In genomic region chr9:104386425-104387069, GRCh38 we compare ENCODE assay signal across 8 cellular contexts.
DNase-seq lines count a peak whose midpoint lies in the region; ATAC-seq, FAIRE-seq and TF ChIP-seq lines count a peak whose summit lies in the region.

No MANE protein-coding gene starts in this region.

- H3F3A ChIP-seq in neural progenitor cell (ENCODE audit: low read depth), result no peaks in the 10 kb centered on the region

- H3K4me2 ChIP-seq in neural progenitor cell, result no peak overlapping the region

- H3K27ac Mint-ChIP-seq in CD4-positive, alpha-beta T cell, result no peak overlapping the region
- H3K27ac Mint-ChIP-seq in neural progenitor cell, result no peak overlapping the region

- H3K9me3 ChIP-seq in CD4-positive, alpha-beta T cell (ENCODE audit: control insufficient read depth, low read length), result no peaks in the 10 kb centered on the region
- H3K9me3 ChIP-seq in neural progenitor cell (ENCODE audit: low read depth), result no peaks in the 10 kb centered on the region

- H3K4me1 Mint-ChIP-seq in CD4-positive, alpha-beta T cell (ENCODE audit: low read depth), result no peaks in the 10 kb centered on the region
- no peaks in the 10 kb centered on the region for H3K4me1 Mint-ChIP-seq in neural progenitor cell

- no peak overlapping the region for H3K9ac ChIP-seq in neural progenitor cell

- POLR2A ChIA-PET in CD4-positive, alpha-beta T cell (lab: Charles Lee), result no interaction called here

- H3K79me2 ChIP-seq in neural progenitor cell (ENCODE audit: low read depth), result no peaks in the 10 kb centered on the region

- H3K36me3 Mint-ChIP-seq in CD4-positive, alpha-beta T cell (ENCODE audit: low read depth), result no peaks in the 10 kb centered on the region
- H3K36me3 Mint-ChIP-seq in neural progenitor cell, result no peaks in the 10 kb centered on the region

- no peaks in the 10 kb centered on the region for H3K27me3 ChIP-seq in CD4-positive, alpha-beta T cell (ENCODE audit: control insufficient read depth, insufficient read depth, low read length)
- H3K27me3 ChIP-seq in HL-60 (ENCODE audit: insufficient read depth, poor library complexity, severe bottlenecking) (no peaks in the 10 kb centered on the region), neural progenitor cell (no peaks in the 10 kb centered on the region)

- intact Hi-C loops in CD4-positive, alpha-beta T cell (cut with DNase I, micrococcal nuclease), result no loop called here

- CTCF ChIA-PET in CD4-positive, alpha-beta T cell (lab: Charles Lee), result no interaction called here

- ATAC-seq in CD4-positive, alpha-beta T cell (ENCODE audit: poor library complexity), result no peak
- no peak for ATAC-seq in HG03025 (IDR thresholded peaks at IDR 0.05; ENCODE audit: low FRiP score, unreplicated experiment)

- no peak for DNase-seq in CD4-positive, alpha-beta T cell
- DNase-seq in GM19239 (ENCODE audit: insufficient read length, low spot score) (peak; percentile 12), HL-60 (ENCODE audit: low read depth in 1 of 2, low spot score in 1 of 2) (peak; percentile 3 to 7), NCI-H748 (lab: John Stamatoyannopoulos, UW; ENCODE audit: unreplicated experiment) (peak; percentile 82), dermis microvascular lymphatic vessel endothelial cell (ENCODE audit: low read depth in 2 of 2) (peak; percentile 21 to 45), neural progenitor cell (ENCODE audit: low spot score) (peak; percentile 54), GM19238 (ENCODE audit: insufficient read length, low spot score) (no peak)

- H3K4me3 ChIP-seq in HL-60 (replicated peaks; ENCODE audit: insufficient read depth, low read length) (no peak overlapping the region), neural progenitor cell (no peak overlapping the region)

- H3K4me3 Mint-ChIP-seq in CD4-positive, alpha-beta T cell, result no peak overlapping the region
- no peak overlapping the region for H3K4me3 Mint-ChIP-seq in neural progenitor cell

- H3K36me3 ChIP-seq in neural progenitor cell, result no peaks in the 10 kb centered on the region

- no peaks in the 10 kb centered on the region for H3K9me3 Mint-ChIP-seq in CD4-positive, alpha-beta T cell
- no peaks in the 10 kb centered on the region for H3K9me3 Mint-ChIP-seq in neural progenitor cell

- TF ChIP-seq CTCF in CD4-positive, alpha-beta T cell (IDR thresholded peaks at IDR 0.05), result peak; percentile 42
- peak; percentile 34 for TF ChIP-seq CTCF in HL-60 (IDR thresholded peaks at IDR 0.05; ENCODE audit: insufficient read depth, low read length)
- peak; percentile 84 for TF ChIP-seq CTCF in neural progenitor cell (IDR thresholded peaks at IDR 0.05)

- H2AFZ ChIP-seq in neural progenitor cell (replicated peaks), result no peak overlapping the region

- no peak for FAIRE-seq in GM19239 (lab: Jason Lieb, UNC)

- H3K27me3 Mint-ChIP-seq in CD4-positive, alpha-beta T cell, result no peaks in the 10 kb centered on the region
- H3K27me3 Mint-ChIP-seq in neural progenitor cell (ENCODE audit: insufficient read depth, low read depth), result no peaks in the 10 kb centered on the region

- no peaks in the 10 kb centered on the region for H4K20me1 ChIP-seq in neural progenitor cell (ENCODE audit: low read depth)

- H3K27ac ChIP-seq in CD4-positive, alpha-beta T cell (ENCODE audit: low read depth, low read length), result no peak overlapping the region
- H3K27ac ChIP-seq in HL-60 (replicated peaks) (no peak overlapping the region; the same call in 1 of the 2 replicates), neural progenitor cell (no peak overlapping the region)

- H3K4me1 ChIP-seq in neural progenitor cell, result no peaks in the 10 kb centered on the region

Comparison
In these comparisons a context has a peak if more than half of its experiments do, and no peak if none do; other contexts are left out.
1. DNase-seq: peak in GM19239 (single experiment), HL-60 (2 of 2), NCI-H748 (single experiment), dermis microvascular lymphatic vessel endothelial cell (2 of 2) and neural progenitor cell (single experiment); none in CD4-positive, alpha-beta T cell (0 of 10) and GM19238 (single experiment).
2. CTCF ChIP-seq: peak in every context shown above with its lines; median percentile 84 in neural progenitor cell; 42 in CD4-positive, alpha-beta T cell; 34 in HL-60.